ENCODE assay signal across 12 cellular contexts in the genomic region with DNA sequence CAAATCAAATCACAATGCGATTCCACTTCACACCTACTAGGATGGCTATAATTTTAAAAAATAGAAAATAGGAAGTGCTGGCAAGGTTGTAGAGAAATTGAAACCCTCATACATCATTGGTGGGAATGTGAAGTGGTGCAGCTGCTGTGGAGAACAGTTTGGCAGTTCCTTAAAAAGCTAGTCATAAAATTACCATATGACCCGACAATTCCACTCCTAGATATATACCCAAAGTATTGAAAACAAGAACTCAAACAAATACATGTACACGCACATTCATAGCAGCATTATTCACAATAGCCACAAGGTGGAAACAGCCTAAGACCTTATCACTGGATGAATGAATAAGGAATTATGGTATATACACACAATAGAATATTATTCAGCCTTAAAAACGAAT. TPM values are rescaled to one million over a fixed set of nuclear protein-coding genes. Genes with fewer than 3 reads are reported as not detected.
DNase-seq lines count a peak whose midpoint lies in the region; ATAC-seq, FAIRE-seq and TF ChIP-seq lines count a peak whose summit lies in the region.
"Had no signal": no experiment of that assay in that cellular context is flagged by ENCODE, and none has a peak within 500 bp of the region (broad histone marks: within the 10 kb centered on the region; RNA-seq: fewer than 3 reads in every experiment).

No MANE protein-coding gene starts in this region.

- H3K27me3 ChIP-seq in OCI-LY3 (ENCODE audit: low read depth, low read length) (no peaks in the 10 kb centered on the region), neural progenitor cell (no peaks in the 10 kb centered on the region)

- peak; percentile 51 for FAIRE-seq in GM12891 (lab: Jason Lieb, UNC)

- H3K4me3 ChIP-seq in AG10803 (ENCODE audit: low read length) (no peak overlapping the region), OCI-LY3 (ENCODE audit: low read length) (no peak overlapping the region), neural progenitor cell (no peak overlapping the region)

- H4K20me1 ChIP-seq in OCI-LY3 (ENCODE audit: insufficient read depth, low read length) (no peaks in the 10 kb centered on the region), neural progenitor cell (ENCODE audit: low read depth) (no peaks in the 10 kb centered on the region)

- CTCF ChIA-PET in HEK293T (lab: Yijun Ruan, JAX) = no interaction called here

- peaks cover 13% of the 10 kb centered on the region for H3K36me3 ChIP-seq in OCI-LY3 (replicated peaks; ENCODE audit: low read depth, low read length)
- peaks cover 1% of the 10 kb centered on the region for H3K36me3 ChIP-seq in neural progenitor cell

- no peak for TF ChIP-seq POLR2A in GM12891 (IDR thresholded peaks at IDR 0.05; ENCODE audit: low read depth, low read length)
- no peak for TF ChIP-seq POLR2A in erythroblast (IDR thresholded peaks at IDR 0.05; ENCODE audit: low read length)

- H3K9ac ChIP-seq in OCI-LY3 (ENCODE audit: low read length) (no peak overlapping the region), neural progenitor cell (no peak overlapping the region)

- peak overlapping the region; percentile 22; the same call in 1 of the 2 replicates for H3K4me2 ChIP-seq in OCI-LY3 (ENCODE audit: low read length)
- no peak overlapping the region for H3K4me2 ChIP-seq in neural progenitor cell

- no peak overlapping the region for H3K4me3 Mint-ChIP-seq in neural progenitor cell

- H3K36me3 Mint-ChIP-seq in neural progenitor cell = peaks cover 3% of the 10 kb centered on the region

- H3K79me2 ChIP-seq in OCI-LY3 (ENCODE audit: low read length) = no peaks in the 10 kb centered on the region
- H3K79me2 ChIP-seq in neural progenitor cell (ENCODE audit: low read depth) = no peaks in the 10 kb centered on the region

- peaks cover 2% of the 10 kb centered on the region for H3K27me3 Mint-ChIP-seq in neural progenitor cell (ENCODE audit: insufficient read depth, low read depth)

- H3K4me1 Mint-ChIP-seq in neural progenitor cell = no peaks in the 10 kb centered on the region

- no peaks in the 10 kb centered on the region for H3K9me3 ChIP-seq in OCI-LY3 (ENCODE audit: insufficient read depth, low read length)
- H3K9me3 ChIP-seq in neural progenitor cell (ENCODE audit: low read depth) = no peaks in the 10 kb centered on the region

- peak; percentile 6 for DNase-seq in AG10803 (ENCODE audit: low read depth)
- DNase-seq in GM12891 (ENCODE audit: insufficient read length, low spot score) = no peak
- DNase-seq in erythroblast (lab: John Stamatoyannopoulos, UW) = peak; percentile 25 to 49
- DNase-seq in globus pallidus (ENCODE audit: low spot score) = no peak
- no peak for DNase-seq in HEK293T (ENCODE audit: extremely low spot score)
- no peak for DNase-seq in neural progenitor cell (ENCODE audit: low spot score)
- DNase-seq: anterior cingulate cortex, DMS153, NCI-H2171, trophoblast cell had no signal

- no peak overlapping the region for H3K27ac ChIP-seq in OCI-LY3 (ENCODE audit: low read length)
- no peak overlapping the region for H3K27ac ChIP-seq in neural progenitor cell

- TF ChIP-seq CTCF in AG10803 (conservative IDR thresholded peaks at IDR 0.05; ENCODE audit: low read length) (peak; percentile 31; the same call in 1 of the 2 replicates), OCI-LY3 (IDR thresholded peaks at IDR 0.05; ENCODE audit: low read depth, low read length) (peak; percentile 28), neural progenitor cell (IDR thresholded peaks at IDR 0.05) (no peak)

- H3F3A ChIP-seq in neural progenitor cell (ENCODE audit: low read depth) = peaks cover 37% of the 10 kb centered on the region

- H3K27ac Mint-ChIP-seq in neural progenitor cell = no peak overlapping the region

- H2AFZ ChIP-seq in OCI-LY3 (ENCODE audit: low read depth, low read length) (no peak overlapping the region), neural progenitor cell (replicated peaks) (no peak overlapping the region)

- no peaks in the 10 kb centered on the region for H3K9me3 Mint-ChIP-seq in neural progenitor cell

- H3K4me1 ChIP-seq in OCI-LY3 (ENCODE audit: low read length) (peaks cover 18% of the 10 kb centered on the region), neural progenitor cell (no peaks in the 10 kb centered on the region)

- POLR2A ChIA-PET in HEK293T (lab: Yijun Ruan, JAX) = no interaction called here

- ATAC-seq in HG02571 (IDR thresholded peaks at IDR 0.05; ENCODE audit: unreplicated experiment) = no peak

TF ChIP-seq in GM12891, 5 proteins besides CTCF, POLR2A, EP300 and RAD21:
- TF ChIP-seq TAF1 (IDR thresholded peaks at IDR 0.05; ENCODE audit: low read depth, low read length) = no peak
- no peak for TF ChIP-seq PAX5 (IDR thresholded peaks at IDR 0.05; ENCODE audit: insufficient read depth, low read length, severe bottlenecking)
- TF ChIP-seq SPI1 (IDR thresholded peaks at IDR 0.05; ENCODE audit: low read depth, low read length) = peak; percentile 64

TF ChIP-seq in HEK293T, 16 proteins besides CTCF, POLR2A, EP300 and RAD21:
- no peak for TF ChIP-seq BHLHE40 (IDR thresholded peaks at IDR 0.05; ENCODE audit: borderline replicate concordance)
- no peak for TF ChIP-seq HDGF (IDR thresholded peaks at IDR 0.05; ENCODE audit: borderline replicate concordance)
- TF ChIP-seq NFRKB (IDR thresholded peaks at IDR 0.05) = no peak
- no peak for TF ChIP-seq FOXK2 (IDR thresholded peaks at IDR 0.05)
- TF ChIP-seq ELF4 (IDR thresholded peaks at IDR 0.05) = no peak
- no peak for TF ChIP-seq TARDBP (IDR thresholded peaks at IDR 0.05)
- TF ChIP-seq, protein P1, sequence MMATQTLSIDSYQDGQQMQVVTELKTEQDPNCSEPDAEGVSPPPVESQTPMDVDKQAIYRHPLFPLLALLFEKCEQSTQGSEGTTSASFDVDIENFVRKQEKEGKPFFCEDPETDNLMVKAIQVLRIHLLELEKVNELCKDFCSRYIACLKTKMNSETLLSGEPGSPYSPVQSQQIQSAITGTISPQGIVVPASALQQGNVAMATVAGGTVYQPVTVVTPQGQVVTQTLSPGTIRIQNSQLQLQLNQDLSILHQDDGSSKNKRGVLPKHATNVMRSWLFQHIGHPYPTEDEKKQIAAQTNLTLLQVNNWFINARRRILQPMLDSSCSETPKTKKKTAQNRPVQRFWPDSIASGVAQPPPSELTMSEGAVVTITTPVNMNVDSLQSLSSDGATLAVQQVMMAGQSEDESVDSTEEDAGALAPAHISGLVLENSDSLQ (IDR thresholded peaks at IDR 0.05) = no peak
- no peak for TF ChIP-seq CTBP1 (IDR thresholded peaks at IDR 0.05; ENCODE audit: borderline replicate concordance)
- no peak for TF ChIP-seq SUZ12 (IDR thresholded peaks at IDR 0.05)

RNA-seq across cellular contexts. Expression of a gene that starts 12.0 kb away (rescaled TPM):
- 428 TPM for polyA plus RNA-seq in GM12891 (2012; ENCODE audit: low read depth, missing spikeins)
- total RNA-seq in neural progenitor cell (ENCODE audit: low replicate concordance) = 886 and 1,493 TPM in 2 replicates

RNA-seq across cellular contexts. Expression of a gene that starts 31.4 kb away (rescaled TPM):
- polyA plus RNA-seq in GM12891 (2012; ENCODE audit: low read depth, missing spikeins) = 0.19 TPM
- total RNA-seq in neural progenitor cell (ENCODE audit: low replicate concordance) = not detected in 2 replicates

Comparison
In these comparisons a context has a peak if more than half of its experiments do, and no peak if none do; other contexts are left out.
1. DNase-seq: peak in AG10803 (single experiment) and erythroblast (2 of 2); none in GM12891 (single experiment), globus pallidus (single experiment), HEK293T (single experiment) and neural progenitor cell (single experiment).